29 cellular contexts compared by ENCODE assay signal in genomic region chr4:105432438-105432837, GRCh38.
"Had no signal": no experiment of that assay in that cellular context is flagged by ENCODE, and none has a peak within 500 bp of the region (broad histone marks: within the 10 kb centered on the region; RNA-seq: fewer than 3 reads in every experiment).

No MANE protein-coding gene starts in this region.

- H3K4me1 ChIP-seq: stomach, suprapubic skin, testis, thyroid gland, tibial artery, tibial nerve, transverse colon, upper lobe of left lung, upper lobe of right lung, uterus, vagina had no signal

- H3K27ac ChIP-seq: stomach, suprapubic skin, testis, thoracic aorta, thyroid gland, tibial artery, tibial nerve, transverse colon, upper lobe of left lung, upper lobe of right lung, uterus, vagina had no signal

- H3K4me3 Mint-ChIP-seq: stimulated activated effector memory CD8-positive, alpha-beta T cell treated with anti-CD3 and anti-CD28 coated beads, Interleukin-12 subunit alpha, Interleukin-12 subunit beta, amount 100 ng/mL, for 72 hours; stimulated activated memory B cell treated with anti-CD40 and anti-IgM and Interleukin-4, amounts not matched to agents 10 μg/mL and 1 μg/mL and 100 μg/mL, for 72 hours; stimulated activated naive B cell treated with anti-CD40 and anti-IgM and Interleukin-4, amounts not matched to agents 10 μg/mL and 1 μg/mL and 100 μg/mL, for 72 hours; stimulated activated naive CD8-positive, alpha-beta T cell treated with anti-CD3 and anti-CD28 coated beads, Interleukin-15, amount 100 ng/mL, for 72 hours; stimulated activated naive CD8-positive, alpha-beta T cell treated with anti-CD3 and anti-CD28 coated beads, Interleukin-15, Interleukin-2, amounts not matched to agents 100 ng/mL and 50 ng/mL, for 24 hours; type B pancreatic cell had no signal

- FAIRE-seq: urothelium cell line had no signal

- H3K27me3 ChIP-seq: stomach, suprapubic skin, testis, thyroid gland, tibial artery, tibial nerve, transverse colon, upper lobe of left lung, upper lobe of right lung, uterus, vagina had no signal

- H3K4me3 ChIP-seq: stomach, suprapubic skin, testis, thoracic aorta, thyroid gland, tibial artery, tibial nerve, transverse colon, upper lobe of left lung, upper lobe of right lung, uterus, vagina had no signal

- H3K36me3 ChIP-seq: uterus had no signal

- H3K9me3 ChIP-seq: stomach, testis, thoracic aorta, thyroid gland, transverse colon, upper lobe of right lung, uterus, vagina had no signal

- H3K27ac Mint-ChIP-seq: stimulated activated effector memory CD8-positive, alpha-beta T cell treated with anti-CD3 and anti-CD28 coated beads, Interleukin-12 subunit alpha, Interleukin-12 subunit beta, amount 100 ng/mL, for 72 hours; stimulated activated memory B cell treated with anti-CD40 and anti-IgM and Interleukin-4, amounts not matched to agents 10 μg/mL and 1 μg/mL and 100 μg/mL, for 72 hours; stimulated activated naive B cell treated with anti-CD40 and anti-IgM and Interleukin-4, amounts not matched to agents 10 μg/mL and 1 μg/mL and 100 μg/mL, for 72 hours; stimulated activated naive CD8-positive, alpha-beta T cell treated with anti-CD3 and anti-CD28 coated beads, Interleukin-15, amount 100 ng/mL, for 72 hours; stimulated activated naive CD8-positive, alpha-beta T cell treated with anti-CD3 and anti-CD28 coated beads, Interleukin-15, Interleukin-2, amounts not matched to agents 100 ng/mL and 50 ng/mL, for 24 hours; type B pancreatic cell had no signal

- H3K27me3 Mint-ChIP-seq: stimulated activated memory B cell treated with anti-CD40 and anti-IgM and Interleukin-4, amounts not matched to agents 10 μg/mL and 1 μg/mL and 100 μg/mL, for 72 hours; stimulated activated naive B cell treated with anti-CD40 and anti-IgM and Interleukin-4, amounts not matched to agents 10 μg/mL and 1 μg/mL and 100 μg/mL, for 72 hours; stimulated activated naive CD8-positive, alpha-beta T cell treated with anti-CD3 and anti-CD28 coated beads, Interleukin-15, amount 100 ng/mL, for 72 hours; stimulated activated naive CD8-positive, alpha-beta T cell treated with anti-CD3 and anti-CD28 coated beads, Interleukin-15, Interleukin-2, amounts not matched to agents 100 ng/mL and 50 ng/mL, for 24 hours; type B pancreatic cell had no signal

- ATAC-seq: stimulated activated effector memory CD8-positive, alpha-beta T cell treated with anti-CD3 and anti-CD28 coated beads, Interleukin-12 subunit alpha, Interleukin-12 subunit beta, amount 100 ng/mL, for 72 hours; stimulated activated memory B cell treated with anti-CD40 and anti-IgM and Interleukin-4, amounts not matched to agents 10 μg/mL and 1 μg/mL and 100 μg/mL, for 72 hours; stimulated activated naive B cell treated with anti-CD40 and anti-IgM and Interleukin-4, amounts not matched to agents 10 μg/mL and 1 μg/mL and 100 μg/mL, for 72 hours; stimulated activated naive CD8-positive, alpha-beta T cell treated with anti-CD3 and anti-CD28 coated beads, Interleukin-15, amount 100 ng/mL, for 72 hours; stimulated activated naive CD8-positive, alpha-beta T cell treated with anti-CD3 and anti-CD28 coated beads, Interleukin-15, Interleukin-2, amounts not matched to agents 100 U/mL and 50 U/mL, for 24 hours; upper lobe of right lung had no signal

- DNase-seq: stimulated activated CD4-positive, alpha-beta T cell treated with anti-CD3 and anti-CD28 coated beads, Interleukin-2, amount 100 ng/mL, for 48 hours; stimulated activated CD4-positive, alpha-beta T cell treated with anti-CD3 and anti-CD28 coated beads, Interleukin-4, amount 100 ng/mL, for 1 hour; stimulated activated CD4-positive, alpha-beta T cell treated with anti-CD3 and anti-CD28 coated beads, Interleukin-4, amount 100 ng/mL, for 24 hours; stimulated activated CD4-positive, alpha-beta T cell treated with anti-CD3 and anti-CD28 coated beads, Interleukin-4, amount 100 ng/mL, for 4 hours; stimulated activated CD8-positive, alpha-beta memory T cell treated with anti-CD3 and anti-CD28 coated beads, Interleukin-4, amount 100 ng/mL, for 48 hours; stimulated activated naive B cell treated with anti-CD40 and anti-IgM and Interleukin-4, amounts not matched to agents 10 μg/mL and 1 μg/mL and 100 μg/mL, for 72 hours; stimulated activated naive CD4-positive, alpha-beta T cell; stimulated activated naive CD4-positive, alpha-beta T cell treated with Interleukin-2 at 50 U/mL for 16 hours; stimulated activated naive CD8-positive, alpha-beta T cell treated with anti-CD3 and anti-CD28 coated beads, Interleukin-15, amount 100 ng/mL, for 72 hours; stimulated activated naive CD8-positive, alpha-beta T cell treated with anti-CD3 and anti-CD28 coated beads, Interleukin-15, Interleukin-2, amounts not matched to agents 100 U/mL and 50 U/mL, for 24 hours; stomach; substantia nigra; testis; thyroid gland; tibial artery; transverse colon; trophoblast cell; upper lobe of right lung; uterus had no signal
